In genomic region chr9:89524888-89525385, GRCh38 we compare ENCODE assay signal across 15 cellular contexts. TPM values are rescaled to one million over a fixed set of nuclear protein-coding genes. Genes with fewer than 3 reads are reported as not detected.
A peak's percentile ranks its signal among the peaks of the same experiment; 100 is the strongest.
DNase-seq lines count a peak whose midpoint lies in the region; ATAC-seq and TF ChIP-seq lines count a peak whose summit lies in the region.
"Had no signal": no experiment of that assay in that cellular context is flagged by ENCODE, and none has a peak within 500 bp of the region (broad histone marks: within the 10 kb centered on the region; RNA-seq: fewer than 3 reads in every experiment).

No MANE protein-coding gene starts in this region.

- no peaks in the 10 kb centered on the region for H3K36me3 ChIP-seq in CD8-positive, alpha-beta T cell (ENCODE audit: insufficient read depth, low read length)
- no peaks in the 10 kb centered on the region for H3K36me3 ChIP-seq in thyroid gland
- H3K36me3 ChIP-seq: ascending aorta, prostate gland had no signal

- POLR2A ChIA-PET in CD8-positive, alpha-beta T cell (lab: Charles Lee): interaction anchor here (1.1 kb wide), 1 partner anchor 9 kb away, joined by 3 read pairs; no protein-coding TSS in a partner anchor

- peak overlapping the region; percentile 60 for H3K27ac ChIP-seq in CD8-positive, alpha-beta T cell (ENCODE audit: low read depth, low read length)
- H3K27ac ChIP-seq in thyroid gland: no peak overlapping the region
- H3K27ac ChIP-seq: ascending aorta, prostate gland had no signal

- DNase-seq in NCI-H748 (lab: John Stamatoyannopoulos, UW; ENCODE audit: unreplicated experiment): peak; percentile 39
- DNase-seq in NCI-H748 treated with DMSO at 0.1 percent for 48 hours (lab: John Stamatoyannopoulos, UW): no peak
- DNase-seq in CD8-positive, alpha-beta T cell: no peak
- no peak for DNase-seq in activated naive CD4-positive, alpha-beta T cell treated with anti-CD3 and anti-CD28 coated beads, Interleukin-2, amount 50 U/mL, for 72 hours (ENCODE audit: low spot score in 2 of 2)
- DNase-seq in natural killer cell treated with Interleukin-12 subunit alpha and Interleukin-12 subunit beta and Interleukin-15 and Interleukin-18, amount 100 ng/mL, for 72 hours (ENCODE audit: low spot score): no peak
- no peak for DNase-seq in thyroid gland
- no peak for DNase-seq in COLO829 (ENCODE audit: low spot score)
- DNase-seq in NCI-H510A treated with DMSO at 0.1 percent for 48 hours (lab: John Stamatoyannopoulos, UW): no peak
- DNase-seq: cortex of kidney, islet precursor cell, NCI-H1930 had no signal

- peaks cover 98% of the 10 kb centered on the region for H3K4me1 ChIP-seq in CD8-positive, alpha-beta T cell (ENCODE audit: insufficient read depth, low read length)
- peaks cover 0 to 2% of the 10 kb centered on the region in 2 donors for H3K4me1 ChIP-seq in thyroid gland
- H3K4me1 ChIP-seq: ascending aorta, prostate gland had no signal

- no peaks in the 10 kb centered on the region for H3K9me3 ChIP-seq in CD8-positive, alpha-beta T cell (ENCODE audit: low read length)
- no peaks in the 10 kb centered on the region for H3K9me3 ChIP-seq in thyroid gland
- H3K9me3 ChIP-seq: ascending aorta, prostate gland had no signal

- ATAC-seq in CD8-positive, alpha-beta T cell: no peak
- no peak for ATAC-seq in activated naive CD4-positive, alpha-beta T cell treated with anti-CD3 and anti-CD28 coated beads, Interleukin-2, amount 50 U/mL, for 72 hours
- no peak for ATAC-seq in natural killer cell treated with Interleukin-12 subunit alpha and Interleukin-12 subunit beta and Interleukin-15 and Interleukin-18, amount 100 ng/mL, for 72 hours
- ATAC-seq: esophagus mucosa, Right ventricle myocardium inferior had no signal

- H3K27me3 Mint-ChIP-seq in CD8-positive, alpha-beta T cell (ENCODE audit: low read depth): no peaks in the 10 kb centered on the region
- no peaks in the 10 kb centered on the region for H3K27me3 Mint-ChIP-seq in natural killer cell treated with Interleukin-12 subunit alpha and Interleukin-12 subunit beta and Interleukin-15 and Interleukin-18, amount 100 ng/mL, for 72 hours

- intact Hi-C loops in CD8-positive, alpha-beta T cell (cut with DNase I, micrococcal nuclease): loop anchor here in 1 of 2 experiments (5.0 kb wide), 1 partner anchor 43 kb away; no protein-coding TSS in a partner anchor
- intact Hi-C loops in thyroid gland (cut with DNase I): no loop called here

- no peak for TF ChIP-seq CTCF in CD8-positive, alpha-beta T cell (IDR thresholded peaks at IDR 0.05)
- no peak for TF ChIP-seq CTCF in thyroid gland (IDR thresholded peaks at IDR 0.05)

- WGBS in thyroid gland, 2 donors: 66 to 78% methylated on average over 6 of the region's 6 CpGs

- H3K4me1 Mint-ChIP-seq in CD8-positive, alpha-beta T cell (ENCODE audit: low read depth): peaks cover 99% of the 10 kb centered on the region
- peaks cover 89 to 91% of the 10 kb centered on the region in 2 donors for H3K4me1 Mint-ChIP-seq in natural killer cell treated with Interleukin-12 subunit alpha and Interleukin-12 subunit beta and Interleukin-15 and Interleukin-18, amount 100 ng/mL, for 72 hours (ENCODE audit: low read depth in 2 of 2)

- no peaks in the 10 kb centered on the region for H3K27me3 ChIP-seq in CD8-positive, alpha-beta T cell (ENCODE audit: insufficient read depth, low read length)
- H3K27me3 ChIP-seq in thyroid gland: no peaks in the 10 kb centered on the region
- H3K27me3 ChIP-seq: ascending aorta had no signal

- H3K4me3 Mint-ChIP-seq in CD8-positive, alpha-beta T cell: peak overlapping the region; percentile 32
- H3K4me3 Mint-ChIP-seq in natural killer cell treated with Interleukin-12 subunit alpha and Interleukin-12 subunit beta and Interleukin-15 and Interleukin-18, amount 100 ng/mL, for 72 hours: peak overlapping the region; percentile 78

- CTCF ChIA-PET in CD8-positive, alpha-beta T cell (lab: Charles Lee): interaction anchor here (0.9 kb wide), 1 partner anchor 9 kb away, joined by 3 read pairs; no protein-coding TSS in a partner anchor

- no peak for TF ChIP-seq POLR2A in thyroid gland (IDR thresholded peaks at IDR 0.05)

- H3K36me3 Mint-ChIP-seq in CD8-positive, alpha-beta T cell: no peaks in the 10 kb centered on the region
- H3K36me3 Mint-ChIP-seq in activated naive CD4-positive, alpha-beta T cell treated with anti-CD3 and anti-CD28 coated beads, Interleukin-2, amount 50 U/mL, for 72 hours: peaks cover 0 to 17% of the 10 kb centered on the region in 2 donors
- H3K36me3 Mint-ChIP-seq in natural killer cell treated with Interleukin-12 subunit alpha and Interleukin-12 subunit beta and Interleukin-15 and Interleukin-18, amount 100 ng/mL, for 72 hours: peaks cover 6% of the 10 kb centered on the region

- H3K27ac Mint-ChIP-seq in CD8-positive, alpha-beta T cell: peak overlapping the region; percentile 95
- H3K27ac Mint-ChIP-seq in activated naive CD4-positive, alpha-beta T cell treated with anti-CD3 and anti-CD28 coated beads, Interleukin-2, amount 50 U/mL, for 72 hours: peak overlapping the region; percentile 1 to 93
- H3K27ac Mint-ChIP-seq in natural killer cell treated with Interleukin-12 subunit alpha and Interleukin-12 subunit beta and Interleukin-15 and Interleukin-18, amount 100 ng/mL, for 72 hours: peak overlapping the region; percentile 94 to 97

- no peak overlapping the region for H3K4me3 ChIP-seq in CD8-positive, alpha-beta T cell (ENCODE audit: low read depth, low read length)
- no peak overlapping the region for H3K4me3 ChIP-seq in thyroid gland (replicated peaks in 1 of 3)
- H3K4me3 ChIP-seq: ascending aorta, prostate gland had no signal

- H3K9me3 Mint-ChIP-seq in CD8-positive, alpha-beta T cell: peaks cover 4% of the 10 kb centered on the region
- peaks cover 0 to 16% of the 10 kb centered on the region in 2 donors for H3K9me3 Mint-ChIP-seq in activated naive CD4-positive, alpha-beta T cell treated with anti-CD3 and anti-CD28 coated beads, Interleukin-2, amount 50 U/mL, for 72 hours
- peaks cover 12% of the 10 kb centered on the region for H3K9me3 Mint-ChIP-seq in natural killer cell treated with Interleukin-12 subunit alpha and Interleukin-12 subunit beta and Interleukin-15 and Interleukin-18, amount 100 ng/mL, for 72 hours

RNA-seq across cellular contexts. Expression of gene SEMA4D, which starts 27.0 kb away (rescaled TPM):
- 100 to 1,000 TPM; 286 to 305 TPM for total RNA-seq in CD8-positive, alpha-beta T cell
- 100 to 1,000 TPM; 211 to 278 TPM for total RNA-seq in activated naive CD4-positive, alpha-beta T cell treated with anti-CD3 and anti-CD28 coated beads, Interleukin-2, amount 50 U/mL, for 72 hours
- 100 to 1,000 TPM; 169 to 237 TPM for total RNA-seq in natural killer cell treated with Interleukin-12 subunit alpha and Interleukin-12 subunit beta and Interleukin-15 and Interleukin-18, amount 100 ng/mL, for 72 hours
- total RNA-seq in thyroid gland: 10 to 100 TPM; 19.9 to 29.6 (median 28.9) TPM

Comparison
In these comparisons a context has a peak if more than half of its experiments do, and no peak if none do; other contexts are left out.
1. RNA of gene SEMA4D, which starts 27.0 kb away (total RNA-seq): 286 to 305 TPM in CD8-positive, alpha-beta T cell, 211 to 278 TPM in activated naive CD4-positive, alpha-beta T cell treated with anti-CD3 and anti-CD28 coated beads, Interleukin-2, amount 50 U/mL, for 72 hours and 169 to 237 TPM in natural killer cell treated with Interleukin-12 subunit alpha and Interleukin-12 subunit beta and Interleukin-15 and Interleukin-18, amount 100 ng/mL, for 72 hours; 19.9 to 29.6 TPM in thyroid gland; every median in the first group is over 4 times any median in the second.
2. Peak in every context shown above with its lines, with median percentiles within 50 percentile points of each other: H3K27ac Mint-ChIP-seq.